ENCODE assay signal across 1 cellular context in genomic region chr19:14156971-14157717, GRCh38.
TF ChIP-seq lines count a peak whose summit lies in the region.

No MANE protein-coding gene starts in this region.

TF ChIP-seq in GM12878, 131 proteins besides CTCF, POLR2A, EP300 and RAD21:
- TF ChIP-seq IKZF1 (conservative IDR thresholded peaks at IDR 0.05): no peak
- TF ChIP-seq NBN (IDR thresholded peaks at IDR 0.05): no peak
